18 cellular contexts compared by ENCODE assay signal in the genomic region with DNA sequence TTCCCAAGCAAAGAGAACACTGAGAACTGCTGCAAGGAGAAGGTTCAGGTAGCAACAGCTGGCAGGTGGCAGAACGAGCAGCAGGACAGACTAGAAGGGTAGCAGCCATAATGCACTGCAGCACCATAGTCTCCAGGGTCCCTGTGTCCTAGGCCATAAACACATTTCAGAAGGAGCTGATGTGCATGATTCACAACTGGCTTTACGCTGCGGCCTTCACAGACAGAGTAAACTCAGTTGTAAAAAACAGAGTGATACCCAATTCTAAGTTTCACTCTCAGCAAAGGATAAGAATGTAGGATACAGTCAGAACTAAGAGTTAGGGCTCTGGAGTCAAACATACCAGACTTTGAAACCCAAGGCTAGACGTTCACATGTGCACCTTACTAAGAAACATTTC. TPM values are rescaled to one million over a fixed set of nuclear protein-coding genes. Genes with fewer than 3 reads are reported as not detected.
A peak's percentile ranks its signal among the peaks of the same experiment; 100 is the strongest.
DNase-seq lines count a peak whose midpoint lies in the region; ATAC-seq and TF ChIP-seq lines count a peak whose summit lies in the region.
"Had no signal": no experiment of that assay in that cellular context is flagged by ENCODE, and none has a peak within 500 bp of the region (broad histone marks: within the 10 kb centered on the region; RNA-seq: fewer than 3 reads in every experiment).

No MANE protein-coding gene starts in this region.

- H2AFZ ChIP-seq in fibroblast of lung (ENCODE audit: low read length): no peak overlapping the region

- H3K9ac ChIP-seq in SK-N-MC (ENCODE audit: insufficient read length): no peak overlapping the region
- H3K9ac ChIP-seq in fibroblast of lung (ENCODE audit: insufficient read depth, low read length): no peak overlapping the region

- no peaks in the 10 kb centered on the region for H3K27me3 ChIP-seq in CD4-positive, CD25-positive, alpha-beta regulatory T cell (ENCODE audit: control insufficient read depth, insufficient read depth, low read length)
- no peaks in the 10 kb centered on the region for H3K27me3 ChIP-seq in fibroblast of lung (ENCODE audit: control insufficient read depth, insufficient read depth, low read length)
- H3K27me3 ChIP-seq: pancreas had no signal

- peaks cover 70% of the 10 kb centered on the region for H3K79me2 ChIP-seq in fibroblast of lung (ENCODE audit: control insufficient read depth, insufficient read depth, low read length)

- peak overlapping the region in 2 of 3 donors; percentile 57 to 65 for H3K27ac Mint-ChIP-seq in CD4-positive, CD25-positive, alpha-beta regulatory T cell
- peak overlapping the region; percentile 28 for H3K27ac Mint-ChIP-seq in stimulated activated naive B cell treated with anti-CD40 and anti-IgM and Interleukin-4, amounts not matched to agents 10 μg/mL and 1 μg/mL and 100 μg/mL, for 72 hours
- H3K27ac Mint-ChIP-seq in activated naive CD4-positive, alpha-beta T cell treated with anti-CD3 and anti-CD28 coated beads, Interleukin-2, amount 10 ng/mL, durations not matched to agents 7 days and 5 days: no peak overlapping the region
- H3K27ac Mint-ChIP-seq: dendritic cell treated with granulocyte-macrophage colony-stimulating factor and Interleukin-4, amounts not matched to agents 40 ng/mL and 50 ng/mL, for 4 days; T-helper 1 cell treated with Interleukin-12 subunit alpha and Interleukin-12 subunit beta and Interleukin-4 antibody, amounts not matched to agents 30 μg/mL and 1 μg/mL, for 36 hours had no signal

- no peak overlapping the region for H3K4me3 ChIP-seq in CD4-positive, CD25-positive, alpha-beta regulatory T cell (ENCODE audit: low read depth, low read length)
- H3K4me3 ChIP-seq in SK-N-MC (no peak overlapping the region), fibroblast of lung (replicated peaks in 1 of 4; ENCODE audit: control extremely low read depth in 1 of 4, insufficient read depth in 1 of 4, low read depth in 3 of 4, low read length in 4 of 4) (no peak overlapping the region)
- H3K4me3 ChIP-seq: pancreas had no signal

- CTCF ChIA-PET in activated naive CD4-positive, alpha-beta T cell treated with anti-CD3 and anti-CD28 coated beads, Interleukin-2, amount 10 ng/mL, durations not matched to agents 7 days and 5 days (lab: Charles Lee): interaction anchor here (1.0 kb wide), 1 partner anchor 12 kb away, joined by 3 read pairs; no protein-coding TSS in a partner anchor

- H4K20me1 ChIP-seq in fibroblast of lung (ENCODE audit: control insufficient read depth, extremely low read depth, insufficient read depth, low read length): no peaks in the 10 kb centered on the region

- H3K4me1 ChIP-seq in CD4-positive, CD25-positive, alpha-beta regulatory T cell (ENCODE audit: control insufficient read depth, insufficient read depth, low read length, poor library complexity, severe bottlenecking): peaks cover 24% of the 10 kb centered on the region
- peaks cover 56% of the 10 kb centered on the region for H3K4me1 ChIP-seq in fibroblast of lung (ENCODE audit: control insufficient read depth, extremely low read depth, insufficient read depth, low read length)

- no peaks in the 10 kb centered on the region for H3K36me3 ChIP-seq in CD4-positive, CD25-positive, alpha-beta regulatory T cell (ENCODE audit: control insufficient read depth, insufficient read depth, low read length)
- no peaks in the 10 kb centered on the region for H3K36me3 ChIP-seq in SK-N-MC (ENCODE audit: insufficient read depth, low read length)
- H3K36me3 ChIP-seq in fibroblast of lung (ENCODE audit: control insufficient read depth, insufficient read depth, low read length): peaks cover 2% of the 10 kb centered on the region
- H3K36me3 ChIP-seq: pancreas had no signal

- ATAC-seq in CD4-positive, CD25-positive, alpha-beta regulatory T cell (ENCODE audit: low read depth in 2 of 2): no peak
- ATAC-seq in stimulated activated naive B cell treated with anti-CD40 and anti-IgM and Interleukin-4, amounts not matched to agents 10 μg/mL and 1 μg/mL and 100 μg/mL, for 72 hours (replicated peaks): no peak
- no peak for ATAC-seq in GM21717 (IDR thresholded peaks at IDR 0.05; ENCODE audit: unreplicated experiment)
- ATAC-seq: pancreas had no signal

- no peak for DNase-seq in CD4-positive, CD25-positive, alpha-beta regulatory T cell
- DNase-seq in SK-N-MC (ENCODE audit: low read depth, low spot score): no peak
- DNase-seq in fibroblast of lung (ENCODE audit: low read depth in 2 of 2): no peak
- no peak for DNase-seq in stimulated activated naive B cell treated with anti-CD40 and anti-IgM and Interleukin-4, amounts not matched to agents 10 μg/mL and 1 μg/mL and 100 μg/mL, for 72 hours
- no peak for DNase-seq in anterior cingulate cortex (lab: John Stamatoyannopoulos, UW)
- DNase-seq in activated naive CD4-positive, alpha-beta T cell treated with anti-CD3 and anti-CD28 coated beads, Interleukin-2, amount 10 ng/mL, durations not matched to agents 7 days and 5 days: no peak
- DNase-seq in stimulated activated CD4-positive, alpha-beta T cell treated with anti-CD3 and anti-CD28 coated beads, Interleukin-15, amount 100 ng/mL, for 24 hours: no peak
- DNase-seq: activated CD4-positive, CD25-positive, alpha-beta regulatory T cell; activated gamma-delta T cell; DMS 273 treated with DMSO at 0.1 percent for 48 hours; kidney; NCI-H1436; NK-92 treated with Interleukin-12 subunit alpha and Interleukin-12 subunit beta, amount 100 ng/mL, for 24 hours; pancreas; SHP77 had no signal

- peaks cover 8% of the 10 kb centered on the region for H3K36me3 Mint-ChIP-seq in CD4-positive, CD25-positive, alpha-beta regulatory T cell
- H3K36me3 Mint-ChIP-seq in stimulated activated naive B cell treated with anti-CD40 and anti-IgM and Interleukin-4, amounts not matched to agents 10 μg/mL and 1 μg/mL and 100 μg/mL, for 72 hours: peaks cover 16 to 34% of the 10 kb centered on the region in 2 donors
- peaks cover 4% of the 10 kb centered on the region for H3K36me3 Mint-ChIP-seq in activated naive CD4-positive, alpha-beta T cell treated with anti-CD3 and anti-CD28 coated beads, Interleukin-2, amount 10 ng/mL, durations not matched to agents 7 days and 5 days

- H3K27me3 Mint-ChIP-seq in CD4-positive, CD25-positive, alpha-beta regulatory T cell: no peaks in the 10 kb centered on the region
- H3K27me3 Mint-ChIP-seq in stimulated activated naive B cell treated with anti-CD40 and anti-IgM and Interleukin-4, amounts not matched to agents 10 μg/mL and 1 μg/mL and 100 μg/mL, for 72 hours: no peaks in the 10 kb centered on the region
- H3K27me3 Mint-ChIP-seq in activated naive CD4-positive, alpha-beta T cell treated with anti-CD3 and anti-CD28 coated beads, Interleukin-2, amount 10 ng/mL, durations not matched to agents 7 days and 5 days: no peaks in the 10 kb centered on the region
- H3K27me3 Mint-ChIP-seq: dendritic cell treated with granulocyte-macrophage colony-stimulating factor and Interleukin-4, amounts not matched to agents 40 ng/mL and 50 ng/mL, for 4 days had no signal

- TF ChIP-seq CTCF in fibroblast of lung (conservative IDR thresholded peaks at IDR 0.05 in 1 of 2, IDR thresholded peaks at IDR 0.05 in 1 of 2; ENCODE audit: low read depth in 1 of 2, low read length in 2 of 2): no peak

- H3K9me3 Mint-ChIP-seq in CD4-positive, CD25-positive, alpha-beta regulatory T cell: no peaks in the 10 kb centered on the region
- H3K9me3 Mint-ChIP-seq in stimulated activated naive B cell treated with anti-CD40 and anti-IgM and Interleukin-4, amounts not matched to agents 10 μg/mL and 1 μg/mL and 100 μg/mL, for 72 hours: no peaks in the 10 kb centered on the region
- no peaks in the 10 kb centered on the region for H3K9me3 Mint-ChIP-seq in activated naive CD4-positive, alpha-beta T cell treated with anti-CD3 and anti-CD28 coated beads, Interleukin-2, amount 10 ng/mL, durations not matched to agents 7 days and 5 days
- H3K9me3 Mint-ChIP-seq: T-helper 1 cell treated with Interleukin-12 subunit alpha and Interleukin-12 subunit beta and Interleukin-4 antibody, amounts not matched to agents 30 μg/mL and 1 μg/mL, for 36 hours had no signal

- no peak overlapping the region for H3K27ac ChIP-seq in CD4-positive, CD25-positive, alpha-beta regulatory T cell (ENCODE audit: insufficient read depth, low read length, poor library complexity, severe bottlenecking)
- peak overlapping the region; percentile 22; the same call in 1 of the 2 replicates for H3K27ac ChIP-seq in SK-N-MC
- H3K27ac ChIP-seq in fibroblast of lung (ENCODE audit: insufficient read depth, low read length): peak overlapping the region; percentile 86
- H3K27ac ChIP-seq: pancreas had no signal

- H3K9me3 ChIP-seq in CD4-positive, CD25-positive, alpha-beta regulatory T cell (ENCODE audit: control insufficient read depth in 2 of 2, low read length in 2 of 2): no peaks in the 10 kb centered on the region
- H3K9me3 ChIP-seq in SK-N-MC (ENCODE audit: low read depth, low read length) (no peaks in the 10 kb centered on the region), fibroblast of lung (ENCODE audit: control insufficient read depth, insufficient read depth, low read depth, low read length) (no peaks in the 10 kb centered on the region)
- H3K9me3 ChIP-seq: pancreas had no signal

- H3K4me3 Mint-ChIP-seq in CD4-positive, CD25-positive, alpha-beta regulatory T cell: no peak overlapping the region
- no peak overlapping the region for H3K4me3 Mint-ChIP-seq in stimulated activated naive B cell treated with anti-CD40 and anti-IgM and Interleukin-4, amounts not matched to agents 10 μg/mL and 1 μg/mL and 100 μg/mL, for 72 hours
- no peak overlapping the region for H3K4me3 Mint-ChIP-seq in activated naive CD4-positive, alpha-beta T cell treated with anti-CD3 and anti-CD28 coated beads, Interleukin-2, amount 10 ng/mL, durations not matched to agents 7 days and 5 days
- H3K4me3 Mint-ChIP-seq: dendritic cell treated with granulocyte-macrophage colony-stimulating factor and Interleukin-4, amounts not matched to agents 40 ng/mL and 50 ng/mL, for 4 days; T-helper 1 cell treated with Interleukin-12 subunit alpha and Interleukin-12 subunit beta and Interleukin-4 antibody, amounts not matched to agents 30 μg/mL and 1 μg/mL, for 36 hours had no signal

- H3K4me2 ChIP-seq in fibroblast of lung (ENCODE audit: extremely low read depth, insufficient read depth, low read length): no peak overlapping the region

- peaks cover 43 to 90% (median 63%) of the 10 kb centered on the region in 4 donors for H3K4me1 Mint-ChIP-seq in CD4-positive, CD25-positive, alpha-beta regulatory T cell
- peaks cover 72 to 91% of the 10 kb centered on the region in 2 donors for H3K4me1 Mint-ChIP-seq in stimulated activated naive B cell treated with anti-CD40 and anti-IgM and Interleukin-4, amounts not matched to agents 10 μg/mL and 1 μg/mL and 100 μg/mL, for 72 hours
- H3K4me1 Mint-ChIP-seq in activated naive CD4-positive, alpha-beta T cell treated with anti-CD3 and anti-CD28 coated beads, Interleukin-2, amount 10 ng/mL, durations not matched to agents 7 days and 5 days: peaks cover 26% of the 10 kb centered on the region

RNA-seq across cellular contexts. Expression of a gene that starts 24.4 kb away (rescaled TPM):
- total RNA-seq in CD4-positive, CD25-positive, alpha-beta regulatory T cell: 87.7 TPM
- 10 to 100 TPM; 22.0 to 36.7 (median 29.0) TPM for polyA plus RNA-seq in CD4-positive, CD25-positive, alpha-beta regulatory T cell
- total RNA-seq in fibroblast of lung: 24.7 and 43.4 TPM in 2 replicates
- 60.0 and 61.6 TPM in 2 replicates for polyA plus RNA-seq in fibroblast of lung
- polyA plus RNA-seq in fibroblast of lung (2012): 90.7 and 110 TPM in 2 replicates
- polyA minus RNA-seq in fibroblast of lung (ENCODE audit: low replicate concordance): 91.7 and 92.6 TPM in 2 replicates
